In genomic region chr17:33667052-33667509, GRCh38 we compare ENCODE assay signal across 12 cellular contexts.
A peak's percentile ranks its signal among the peaks of the same experiment; 100 is the strongest.
DNase-seq lines count a peak whose midpoint lies in the region; ATAC-seq, FAIRE-seq and TF ChIP-seq lines count a peak whose summit lies in the region.
"Had no signal": no experiment of that assay in that cellular context is flagged by ENCODE, and none has a peak within 500 bp of the region (broad histone marks: within the 10 kb centered on the region; RNA-seq: fewer than 3 reads in every experiment).

No MANE protein-coding gene starts in this region.

- H3K36me3 Mint-ChIP-seq in T-cell = no peaks in the 10 kb centered on the region

- peak; percentile 83 for FAIRE-seq in keratinocyte (lab: Jason Lieb, UNC)
- FAIRE-seq: pancreas, TTC549 had no signal

- H3K27me3 ChIP-seq in DOHH2 (ENCODE audit: control insufficient read depth, low read length) = no peaks in the 10 kb centered on the region
- peaks cover 9% of the 10 kb centered on the region for H3K27me3 ChIP-seq in keratinocyte (ENCODE audit: control insufficient read depth, extremely low read depth, insufficient read depth, low read length)
- H3K27me3 ChIP-seq: pancreas had no signal

- peak; percentile 68 for ATAC-seq in GM21723 (IDR thresholded peaks at IDR 0.05; ENCODE audit: unreplicated experiment)
- ATAC-seq in T-cell (replicated peaks in 1 of 4) = peak; percentile 74 to 81 (median 79)
- ATAC-seq: pancreas had no signal

- H3K27ac Mint-ChIP-seq in T-cell = no peak overlapping the region

- H3K27ac ChIP-seq in DOHH2 (ENCODE audit: low read depth, low read length) (no peak overlapping the region), keratinocyte (ENCODE audit: control insufficient read depth, insufficient read depth, low read length) (no peak overlapping the region), coronary artery (no peak overlapping the region)
- H3K27ac ChIP-seq: pancreas had no signal

- H3K9me3 ChIP-seq in DOHH2 (ENCODE audit: control insufficient read depth, insufficient read depth, low read length) (no peaks in the 10 kb centered on the region), keratinocyte (ENCODE audit: control insufficient read depth, low read depth, low read length) (no peaks in the 10 kb centered on the region)
- H3K9me3 ChIP-seq: pancreas had no signal

- no peaks in the 10 kb centered on the region for H3K9me2 ChIP-seq in DOHH2 (replicated peaks; ENCODE audit: control insufficient read depth, low read length)

- no peaks in the 10 kb centered on the region for H3K9me1 ChIP-seq in keratinocyte (ENCODE audit: control insufficient read depth, extremely low read depth, insufficient read depth, low read length)

- H3K36me3 ChIP-seq in DOHH2 (ENCODE audit: control insufficient read depth, low read length) (no peaks in the 10 kb centered on the region), keratinocyte (ENCODE audit: control insufficient read depth in 2 of 2, extremely low read depth in 1 of 2, insufficient read depth in 2 of 2, low read length in 2 of 2) (no peaks in the 10 kb centered on the region)
- H3K36me3 ChIP-seq: pancreas had no signal

- H3F3A ChIP-seq in DOHH2 (ENCODE audit: control insufficient read depth, insufficient read depth) = no peaks in the 10 kb centered on the region

- H3K4me1 ChIP-seq in DOHH2 (ENCODE audit: control insufficient read depth, low read length) = peaks cover 9% of the 10 kb centered on the region
- H3K4me1 ChIP-seq in keratinocyte (ENCODE audit: control insufficient read depth, extremely low read depth, insufficient read depth, low read length) = peaks cover 11% of the 10 kb centered on the region
- H3K4me1 ChIP-seq: pancreas had no signal

- dilution Hi-C loops in keratinocyte (cut with MboI; ENCODE audit: extremely low pct_ligation_motif_present, low sequenced_read_pairs) = loop anchor here (25.0 kb wide), 1 partner anchor 105 kb away; no protein-coding TSS in a partner anchor

- H3K4me1 Mint-ChIP-seq in T-cell = peaks cover 8 to 11% (median 8%) of the 10 kb centered on the region in 3 donors

- no peak for TF ChIP-seq CTCF in DOHH2 (IDR thresholded peaks at IDR 0.05; ENCODE audit: low read depth, low read length, poor library complexity, severe bottlenecking)
- no peak for TF ChIP-seq CTCF in keratinocyte (optimal IDR thresholded peaks at IDR 0.05 in 1 of 3, IDR thresholded peaks at IDR 0.05 in 1 of 3, conservative IDR thresholded peaks at IDR 0.05 in 1 of 3; ENCODE audit: extremely low read depth in 1 of 3, insufficient read depth in 2 of 3, low read length in 3 of 3)
- no peak for TF ChIP-seq CTCF in coronary artery (IDR thresholded peaks at IDR 0.05)

- peak overlapping the region; percentile 29 to 50 (median 40) for H3K4me3 Mint-ChIP-seq in T-cell

- peak in 17 of 34 experiments; percentile 1 to 27 (median 6) for DNase-seq in T-cell
- peak; percentile 68 for DNase-seq in keratinocyte (ENCODE audit: low read depth, low spot score)
- no peak for DNase-seq in HPDE6-E6E7 (ENCODE audit: extremely low spot score)
- DNase-seq in NCI-H2227 (lab: John Stamatoyannopoulos, UW; ENCODE audit: unreplicated experiment) = no peak
- no peak for DNase-seq in foreskin melanocyte
- no peak for DNase-seq in coronary artery (ENCODE audit: low spot score)
- DNase-seq: HCEC 1CT, NCI-H1694, pancreas had no signal

- POLR2A ChIA-PET in T-cell (lab: Charles Lee) = no interaction called here

- no peak overlapping the region for H2AFZ ChIP-seq in keratinocyte (ENCODE audit: control insufficient read depth, low read length)

- H3K27me3 Mint-ChIP-seq in T-cell = peaks cover 0 to 4% of the 10 kb centered on the region in 2 donors

- H3K9ac ChIP-seq in keratinocyte (ENCODE audit: control insufficient read depth, extremely low read depth, insufficient read depth, low read length) = no peak overlapping the region

- peak overlapping the region; percentile 21; the same call in 1 of the 2 replicates for H3K4me2 ChIP-seq in DOHH2 (ENCODE audit: low read length)
- peak overlapping the region; percentile 48 for H3K4me2 ChIP-seq in keratinocyte (ENCODE audit: control insufficient read depth, extremely low read depth, insufficient read depth, low read depth, low read length)

- H4K20me1 ChIP-seq in DOHH2 (ENCODE audit: control insufficient read depth, insufficient read depth, low read depth, low read length) (no peaks in the 10 kb centered on the region), keratinocyte (ENCODE audit: control insufficient read depth, extremely low read depth, insufficient read depth, low read length) (no peaks in the 10 kb centered on the region)

- CTCF ChIA-PET in T-cell (lab: Charles Lee) = no interaction called here

- no peaks in the 10 kb centered on the region for H3K9me3 Mint-ChIP-seq in T-cell

- H3K79me2 ChIP-seq in DOHH2 (ENCODE audit: control insufficient read depth, low read length) (no peaks in the 10 kb centered on the region), keratinocyte (ENCODE audit: control insufficient read depth, insufficient read depth, low read length) (no peaks in the 10 kb centered on the region)

- H3K4me3 ChIP-seq in DOHH2 (ENCODE audit: low read length) (no peak overlapping the region), keratinocyte (ENCODE audit: control insufficient read depth in 2 of 3, extremely low read depth in 1 of 3, insufficient read depth in 2 of 3, low read depth in 1 of 3, low read length in 3 of 3) (no peak overlapping the region), coronary artery (no peak overlapping the region)
- H3K4me3 ChIP-seq: pancreas had no signal
